ENCODE assay signal across 14 cellular contexts in the genomic region with DNA sequence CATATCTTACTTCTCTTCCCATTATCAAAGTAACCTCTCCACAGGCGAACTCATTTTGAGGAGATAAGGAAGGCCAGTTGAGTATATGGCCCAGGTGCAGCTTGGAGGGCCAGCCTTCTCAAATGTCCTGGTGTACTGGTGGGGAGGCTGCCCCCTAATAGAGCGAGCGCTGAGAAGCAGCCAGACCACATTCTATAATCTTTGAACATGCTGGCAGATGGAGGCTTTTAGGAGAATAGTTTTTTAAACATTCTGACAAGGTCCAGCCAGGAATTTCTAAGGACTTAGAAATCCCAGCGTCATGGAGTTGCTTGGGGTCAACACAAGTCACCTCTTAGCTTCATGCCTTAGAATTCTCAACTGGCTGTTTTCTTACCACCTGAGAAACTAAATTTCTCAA. TPM values are rescaled to one million over a fixed set of nuclear protein-coding genes. Genes with fewer than 3 reads are reported as not detected.
A peak's percentile ranks its signal among the peaks of the same experiment; 100 is the strongest.
DNase-seq lines count a peak whose midpoint lies in the region; ATAC-seq and TF ChIP-seq lines count a peak whose summit lies in the region.
"Had no signal": no experiment of that assay in that cellular context is flagged by ENCODE, and none has a peak within 500 bp of the region (broad histone marks: within the 10 kb centered on the region; RNA-seq: fewer than 3 reads in every experiment).

No MANE protein-coding gene starts in this region.

- H3K4me2 ChIP-seq in mesendoderm (ENCODE audit: low read length), result no peak overlapping the region

- H2BK120ac ChIP-seq in mesendoderm (ENCODE audit: low read depth, low read length), result no peak overlapping the region

- no peaks in the 10 kb centered on the region for H3K9me3 ChIP-seq in cardiac muscle cell (ENCODE audit: low read depth)

- H3K4ac ChIP-seq in mesendoderm (ENCODE audit: low read depth, low read length), result no peak overlapping the region

- peaks cover 70% of the 10 kb centered on the region for H3K36me3 ChIP-seq in cardiac muscle cell
- no peaks in the 10 kb centered on the region for H3K36me3 ChIP-seq in mesendoderm (ENCODE audit: control insufficient read depth, insufficient read depth, low read length)

- peak overlapping the region; percentile 50 for H3K27ac ChIP-seq in cardiac muscle cell
- no peak overlapping the region for H3K27ac ChIP-seq in mesendoderm (ENCODE audit: low read depth, low read length)

- peaks cover 2% of the 10 kb centered on the region for H3K79me1 ChIP-seq in mesendoderm (ENCODE audit: low read length)

- H3K9ac ChIP-seq in mesendoderm (ENCODE audit: low read length), result no peak overlapping the region

- H4K8ac ChIP-seq in mesendoderm (ENCODE audit: low read depth, low read length), result no peak overlapping the region

- no peak overlapping the region for H3K56ac ChIP-seq in mesendoderm (ENCODE audit: low read length)

- no peaks in the 10 kb centered on the region for H3K9me3 Mint-ChIP-seq in activated T-helper 17 cell treated with anti-CD3 and anti-CD28 coated beads, Interleukin-2, amount 50 U/mL, for 72 hours
- no peaks in the 10 kb centered on the region for H3K9me3 Mint-ChIP-seq in stimulated activated naive CD8-positive, alpha-beta T cell treated with anti-CD3 and anti-CD28 coated beads, Interleukin-15, amount 100 ng/mL, for 72 hours
- H3K9me3 Mint-ChIP-seq: CD8-positive, alpha-beta memory T cell had no signal

- no peak overlapping the region for H2BK15ac ChIP-seq in mesendoderm (replicated peaks; ENCODE audit: low read depth)

- H2BK5ac ChIP-seq in mesendoderm (ENCODE audit: low read length), result no peak overlapping the region

- intact Hi-C loops in left ventricle myocardium superior (cut with micrococcal nuclease), result no loop called here

- DNase-seq in cardiac muscle cell (ENCODE audit: low read depth in 1 of 2, low spot score in 1 of 2) (no peak), left ventricle myocardium superior (no peak), mesendoderm (peak; percentile 14)
- no peak for DNase-seq in stimulated activated naive CD8-positive, alpha-beta T cell treated with anti-CD3 and anti-CD28 coated beads, Interleukin-15, amount 100 ng/mL, for 72 hours
- DNase-seq: CD8-positive, alpha-beta memory T cell; KG1; NCI-H1092 treated with DMSO at 0.1 percent for 48 hours; NCI-H1694 treated with DMSO at 0.1 percent for 48 hours; NCI-H345; NCI-H526 treated with DMSO at 0.1 percent for 48 hours; RPMI8226 had no signal

- H3K18ac ChIP-seq in mesendoderm (ENCODE audit: low read length), result no peak overlapping the region

- H3K79me2 ChIP-seq in mesendoderm (ENCODE audit: control insufficient read depth, insufficient read depth, low read length), result peaks cover 4% of the 10 kb centered on the region

- no peak overlapping the region for H2AK5ac ChIP-seq in mesendoderm (ENCODE audit: low read length)

- no CpG with 5 or more reads among the region's 4 CpGs for WGBS in mesendoderm (ENCODE audit: extremely low coverage, insufficient coverage, low lambda C conversion rate)

- TF ChIP-seq CTCF in cardiac muscle cell (IDR thresholded peaks at IDR 0.05; ENCODE audit: low read depth, low read length), result no peak

- H3K4me1 ChIP-seq in cardiac muscle cell (ENCODE audit: low read depth) (peaks cover 9% of the 10 kb centered on the region), mesendoderm (ENCODE audit: control insufficient read depth, low read depth, low read length) (no peaks in the 10 kb centered on the region)

- no peak overlapping the region for H3K23ac ChIP-seq in mesendoderm (ENCODE audit: low read length)

- no peaks in the 10 kb centered on the region for H3K27me3 Mint-ChIP-seq in activated T-helper 17 cell treated with anti-CD3 and anti-CD28 coated beads, Interleukin-2, amount 50 U/mL, for 72 hours
- no peaks in the 10 kb centered on the region for H3K27me3 Mint-ChIP-seq in stimulated activated naive CD8-positive, alpha-beta T cell treated with anti-CD3 and anti-CD28 coated beads, Interleukin-15, amount 100 ng/mL, for 72 hours
- H3K27me3 Mint-ChIP-seq: CD8-positive, alpha-beta memory T cell had no signal

- peaks cover 99% of the 10 kb centered on the region for H3K36me3 Mint-ChIP-seq in activated T-helper 17 cell treated with anti-CD3 and anti-CD28 coated beads, Interleukin-2, amount 50 U/mL, for 72 hours (ENCODE audit: low read depth)

- no peak overlapping the region for H3K4me3 Mint-ChIP-seq in activated T-helper 17 cell treated with anti-CD3 and anti-CD28 coated beads, Interleukin-2, amount 50 U/mL, for 72 hours
- H3K4me3 Mint-ChIP-seq in stimulated activated naive CD8-positive, alpha-beta T cell treated with anti-CD3 and anti-CD28 coated beads, Interleukin-15, amount 100 ng/mL, for 72 hours, result no peak overlapping the region
- H3K4me3 Mint-ChIP-seq: CD8-positive, alpha-beta memory T cell had no signal

- no peak overlapping the region for H4K5ac ChIP-seq in mesendoderm (ENCODE audit: low read length)

- peaks cover 25% of the 10 kb centered on the region for H3K4me1 Mint-ChIP-seq in activated T-helper 17 cell treated with anti-CD3 and anti-CD28 coated beads, Interleukin-2, amount 50 U/mL, for 72 hours
- H3K4me1 Mint-ChIP-seq in stimulated activated naive CD8-positive, alpha-beta T cell treated with anti-CD3 and anti-CD28 coated beads, Interleukin-15, amount 100 ng/mL, for 72 hours, result peaks cover 65% of the 10 kb centered on the region

- H3K4me3 ChIP-seq in cardiac muscle cell (no peak overlapping the region), mesendoderm (ENCODE audit: low read length) (no peak overlapping the region)

- H3K27me3 ChIP-seq in cardiac muscle cell (no peaks in the 10 kb centered on the region), mesendoderm (ENCODE audit: insufficient read depth, low read length, poor library complexity) (no peaks in the 10 kb centered on the region)

- ATAC-seq in left ventricle myocardium superior, result no peak
- no peak for ATAC-seq in activated T-helper 17 cell treated with anti-CD3 and anti-CD28 coated beads, Interleukin-2, amount 50 U/mL, for 72 hours (replicated peaks)
- no peak for ATAC-seq in stimulated activated naive CD8-positive, alpha-beta T cell treated with anti-CD3 and anti-CD28 coated beads, Interleukin-15, amount 100 ng/mL, for 72 hours
- no peak for ATAC-seq in HG03432 (IDR thresholded peaks at IDR 0.05; ENCODE audit: unreplicated experiment)
- ATAC-seq in GM21515 (IDR thresholded peaks at IDR 0.05; ENCODE audit: unreplicated experiment), result no peak

- H3K27ac Mint-ChIP-seq in activated T-helper 17 cell treated with anti-CD3 and anti-CD28 coated beads, Interleukin-2, amount 50 U/mL, for 72 hours, result peak overlapping the region; percentile 49
- peak overlapping the region; percentile 89 to 95 for H3K27ac Mint-ChIP-seq in stimulated activated naive CD8-positive, alpha-beta T cell treated with anti-CD3 and anti-CD28 coated beads, Interleukin-15, amount 100 ng/mL, for 72 hours

RNA-seq across cellular contexts. Expression of a gene that starts 5.8 kb away (rescaled TPM):
- 3.1 and 4.9 TPM in 2 replicates for total RNA-seq in cardiac muscle cell
- polyA plus RNA-seq in cardiac muscle cell, result 3.9 and 4.2 TPM in 2 replicates
- 2.9 TPM for total RNA-seq in left ventricle myocardium superior
- total RNA-seq in activated T-helper 17 cell treated with anti-CD3 and anti-CD28 coated beads, Interleukin-2, amount 50 U/mL, for 72 hours, result 1 to 10 TPM; 2.3 to 4.0 TPM
- 1.8 TPM for polyA plus RNA-seq in mesendoderm (2013, experiment 1 of 2)
- polyA plus RNA-seq in mesendoderm (2013, experiment 2 of 2), result 1.9 TPM

RNA-seq across cellular contexts. Expression of a gene that starts 26.1 kb away (rescaled TPM):
- 182 and 209 TPM in 2 replicates for total RNA-seq in cardiac muscle cell
- polyA plus RNA-seq in cardiac muscle cell, result 613 and 642 TPM in 2 replicates
- total RNA-seq in left ventricle myocardium superior, result 147 TPM
- 100 to 1,000 TPM; 113 to 179 TPM for total RNA-seq in activated T-helper 17 cell treated with anti-CD3 and anti-CD28 coated beads, Interleukin-2, amount 50 U/mL, for 72 hours
- polyA plus RNA-seq in mesendoderm (2013, experiment 1 of 2), result 24.1 TPM
- polyA plus RNA-seq in mesendoderm (2013, experiment 2 of 2), result 24.0 TPM

RNA-seq across cellular contexts. Expression of a gene that starts 27.1 kb away (rescaled TPM):
- total RNA-seq in cardiac muscle cell, result 54.8 and 60.7 TPM in 2 replicates
- 79.8 and 81.5 TPM in 2 replicates for polyA plus RNA-seq in cardiac muscle cell
- total RNA-seq in left ventricle myocardium superior, result 28.6 TPM
- total RNA-seq in activated T-helper 17 cell treated with anti-CD3 and anti-CD28 coated beads, Interleukin-2, amount 50 U/mL, for 72 hours, result 10 to 100 TPM; 59.7 to 97.8 TPM
- polyA plus RNA-seq in mesendoderm (2013, experiment 1 of 2), result 94.8 TPM
- 95.8 TPM for polyA plus RNA-seq in mesendoderm (2013, experiment 2 of 2)
